18 cellular contexts compared by ENCODE assay signal in genomic region chr1:64608015-64608650, GRCh38.
"Had no signal": no experiment of that assay in that cellular context is flagged by ENCODE, and none has a peak within 500 bp of the region (broad histone marks: within the 10 kb centered on the region; RNA-seq: fewer than 3 reads in every experiment).

No MANE protein-coding gene starts in this region.

- DNase-seq: activated CD4-positive, alpha-beta memory T cell treated with anti-CD3 and anti-CD28 coated beads, Interleukin-2, amount 10 ng/mL, durations not matched to agents 7 days and 5 days; activated CD4-positive, alpha-beta T cell treated with anti-CD3 and anti-CD28 coated beads for 4 hours; activated effector memory CD4-positive, alpha-beta T cell treated with Interleukin-2 at 50 U/mL for 16 hours; activated naive CD4-positive, alpha-beta T cell treated with anti-CD3 and anti-CD28 coated beads, Interleukin-2, amount 50 U/mL, for 16 hours; activated T-cell treated with anti-CD3 and anti-CD28 coated beads, Interleukin-2, amount 50 U/mL, for 4 hours; adrenal gland; colonic mucosa; gastrocnemius medialis; heart left ventricle; natural killer cell; posterior cingulate gyrus; stimulated activated CD4-positive, alpha-beta T cell treated with anti-CD3 and anti-CD28 coated beads, Interleukin-4, amount 100 ng/mL, for 24 hours; stimulated activated naive CD4-positive, alpha-beta T cell; T-helper 17 cell; transverse colon had no signal

- H3K36me3 ChIP-seq: adrenal gland, colonic mucosa, transverse colon had no signal

- H3K4me3 ChIP-seq: adrenal gland, colonic mucosa, gastrocnemius medialis, heart left ventricle, skin epidermis, transverse colon had no signal

- H3K9me3 ChIP-seq: adrenal gland, colonic mucosa, gastrocnemius medialis, transverse colon had no signal

- H3K27me3 ChIP-seq: adrenal gland, colonic mucosa, gastrocnemius medialis, heart left ventricle, transverse colon had no signal

- H3K27ac ChIP-seq: adrenal gland, colonic mucosa, gastrocnemius medialis, heart left ventricle, skin epidermis, transverse colon had no signal

- FAIRE-seq: endometrium, TTC549 had no signal

- H3K4me1 ChIP-seq: adrenal gland, colonic mucosa, gastrocnemius medialis, heart left ventricle, transverse colon had no signal
